Comparison of ENCODE assay signal across 15 cellular contexts in the genomic region with DNA sequence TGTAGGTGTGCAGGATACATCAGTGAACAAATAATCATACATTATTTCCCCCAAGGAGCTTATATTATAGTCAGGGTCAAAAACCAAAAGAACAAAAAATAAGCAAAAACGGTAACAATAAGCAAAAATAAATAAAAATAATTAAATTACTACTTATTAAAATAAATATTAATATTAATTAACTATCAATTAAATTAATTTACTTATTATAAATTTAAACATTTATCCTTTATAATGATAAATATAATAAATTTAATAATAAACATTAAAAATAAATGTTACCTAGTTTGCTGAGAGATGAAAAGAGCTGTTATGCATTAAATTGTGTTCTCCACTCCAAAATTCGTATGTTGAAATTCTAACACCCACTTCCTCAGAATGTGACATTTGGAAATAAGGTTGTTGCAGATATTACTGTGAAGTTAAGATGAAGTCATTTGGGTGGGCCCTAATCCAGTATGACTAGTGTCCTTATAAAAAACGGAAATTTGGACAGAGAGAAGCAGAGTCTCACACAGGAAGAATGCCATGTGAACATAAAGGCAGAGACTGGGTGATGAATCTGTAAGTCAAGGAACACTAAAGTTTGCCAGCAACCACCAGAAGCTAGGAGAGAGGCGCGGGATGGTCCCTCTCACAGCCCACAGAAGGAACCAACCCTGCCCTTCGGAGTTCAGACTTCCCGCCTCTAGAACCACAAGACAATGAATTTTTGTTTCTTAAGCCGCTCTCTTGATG.
A peak's percentile ranks its signal among the peaks of the same experiment; 100 is the strongest.
DNase-seq lines count a peak whose midpoint lies in the region; ATAC-seq, FAIRE-seq and TF ChIP-seq lines count a peak whose summit lies in the region.
"Had no signal": no experiment of that assay in that cellular context is flagged by ENCODE, and none has a peak within 500 bp of the region (broad histone marks: within the 10 kb centered on the region; RNA-seq: fewer than 3 reads in every experiment).

No MANE protein-coding gene starts in this region.

- no peak for TF ChIP-seq CTCF in AG09309 (IDR thresholded peaks at IDR 0.05; ENCODE audit: control insufficient read depth, insufficient read depth, low read depth, low read length, missing control alignments)

- peak; percentile 13 for DNase-seq in AG09309 (ENCODE audit: low read depth)
- peak; percentile 5 for DNase-seq in HCEC 1CT
- peak; percentile 68 for DNase-seq in SKM-1 (lab: John Stamatoyannopoulos, UW; ENCODE audit: unreplicated experiment)
- no peak for DNase-seq in frontal cortex (ENCODE audit: low spot score in 2 of 2)
- no peak for DNase-seq in GM19240 (ENCODE audit: insufficient read length, low spot score)
- DNase-seq: activated CD4-positive, alpha-beta T cell treated with anti-CD3 and anti-CD28 coated beads, Interleukin-2, amount 50 U/mL, for 4 hours; activated T-cell treated with anti-CD3 and anti-CD28 coated beads, Interleukin-2, amount 50 U/mL, for 48 hours; BE2C; central memory CD4-positive, alpha-beta T cell; NCI-H2107; NCI-H774; stomach had no signal

- H3K4me3 ChIP-seq in AG09309 (ENCODE audit: control insufficient read depth, low read depth, low read length), result no peak overlapping the region
- H3K4me3 ChIP-seq: stomach had no signal

- ATAC-seq in HG03135 (IDR thresholded peaks at IDR 0.05; ENCODE audit: unreplicated experiment) (no peak), GM18519 (IDR thresholded peaks at IDR 0.05; ENCODE audit: low FRiP score, unreplicated experiment) (no peak), HG03565 (IDR thresholded peaks at IDR 0.05; ENCODE audit: unreplicated experiment) (no peak)

- peak; percentile 91 for FAIRE-seq in frontal cortex (lab: Jason Lieb, UNC)

Comparison
In these comparisons a context has a peak if more than half of its experiments do, and no peak if none do; other contexts are left out.
1. DNase-seq: peak in AG09309 (single experiment), HCEC 1CT (single experiment) and SKM-1 (single experiment); none in frontal cortex (0 of 2) and GM19240 (single experiment).